In the genomic region with DNA sequence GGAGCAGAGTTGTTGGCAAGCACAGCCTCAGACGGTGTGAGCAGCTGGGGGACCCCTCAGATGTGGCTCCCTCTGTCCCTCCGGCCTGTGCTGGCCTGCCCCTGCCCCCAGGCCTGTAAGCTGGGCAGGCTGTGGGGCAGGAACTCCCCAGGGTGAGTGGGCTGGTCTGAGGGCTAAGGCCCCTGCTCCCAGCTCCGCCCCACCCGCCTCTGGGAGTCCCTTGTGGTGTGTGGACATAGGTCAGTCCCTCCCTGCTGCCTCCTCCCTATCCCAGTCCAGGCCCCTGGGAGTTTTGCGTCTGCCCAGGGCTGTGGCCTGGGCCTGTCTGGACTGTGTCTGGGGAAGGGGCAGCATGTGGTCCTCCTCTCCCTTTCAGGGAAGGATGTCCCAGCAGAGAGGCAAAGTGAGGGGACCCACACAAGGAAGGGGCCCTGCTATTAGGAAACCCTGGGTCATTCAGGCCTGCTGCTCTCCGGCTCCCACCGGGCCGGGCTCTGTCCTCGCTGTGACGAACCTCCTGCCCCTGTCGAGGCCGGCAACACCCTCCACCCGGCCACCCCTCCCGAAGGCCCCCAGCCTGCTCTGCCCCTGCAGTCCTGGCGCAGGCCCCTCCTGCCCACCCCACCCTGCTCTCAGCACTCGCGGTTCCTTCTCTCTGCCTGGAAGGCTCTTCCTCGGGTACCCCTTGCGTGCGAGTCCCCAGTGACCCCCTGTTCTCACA, we compare ENCODE assay signal across 2 cellular contexts.
TF ChIP-seq lines count a peak whose summit lies in the region.

No MANE protein-coding gene starts in this region.

TF ChIP-seq in HCT116, 20 proteins besides CTCF, POLR2A, EP300 and RAD21:
- TF ChIP-seq, protein P1, sequence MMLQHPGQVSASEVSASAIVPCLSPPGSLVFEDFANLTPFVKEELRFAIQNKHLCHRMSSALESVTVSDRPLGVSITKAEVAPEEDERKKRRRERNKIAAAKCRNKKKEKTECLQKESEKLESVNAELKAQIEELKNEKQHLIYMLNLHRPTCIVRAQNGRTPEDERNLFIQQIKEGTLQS (IDR thresholded peaks at IDR 0.05) = no peak
- no peak for TF ChIP-seq YY1 (IDR thresholded peaks at IDR 0.05; ENCODE audit: extremely low read depth, insufficient replicate concordance, low read depth, low read length)
- TF ChIP-seq CBX3 (IDR thresholded peaks at IDR 0.05; ENCODE audit: low read depth) = no peak
- TF ChIP-seq ZFX (IDR thresholded peaks at IDR 0.05) = peak; percentile 22; the same call in 1 of the 2 replicates
- TF ChIP-seq EZH2 (IDR thresholded peaks at IDR 0.05) = no peak
- TF ChIP-seq, protein P2, sequence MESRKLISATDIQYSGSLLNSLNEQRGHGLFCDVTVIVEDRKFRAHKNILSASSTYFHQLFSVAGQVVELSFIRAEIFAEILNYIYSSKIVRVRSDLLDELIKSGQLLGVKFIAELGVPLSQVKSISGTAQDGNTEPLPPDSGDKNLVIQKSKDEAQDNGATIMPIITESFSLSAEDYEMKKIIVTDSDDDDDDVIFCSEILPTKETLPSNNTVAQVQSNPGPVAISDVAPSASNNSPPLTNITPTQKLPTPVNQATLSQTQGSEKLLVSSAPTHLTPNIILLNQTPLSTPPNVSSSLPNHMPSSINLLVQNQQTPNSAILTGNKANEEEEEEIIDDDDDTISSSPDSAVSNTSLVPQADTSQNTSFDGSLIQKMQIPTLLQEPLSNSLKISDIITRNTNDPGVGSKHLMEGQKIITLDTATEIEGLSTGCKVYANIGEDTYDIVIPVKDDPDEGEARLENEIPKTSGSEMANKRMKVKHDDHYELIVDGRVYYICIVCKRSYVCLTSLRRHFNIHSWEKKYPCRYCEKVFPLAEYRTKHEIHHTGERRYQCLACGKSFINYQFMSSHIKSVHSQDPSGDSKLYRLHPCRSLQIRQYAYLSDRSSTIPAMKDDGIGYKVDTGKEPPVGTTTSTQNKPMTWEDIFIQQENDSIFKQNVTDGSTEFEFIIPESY (IDR thresholded peaks at IDR 0.05; ENCODE audit: extremely low read depth, insufficient replicate concordance, low read length) = no peak
- TF ChIP-seq CEBPB (IDR thresholded peaks at IDR 0.05; ENCODE audit: low read depth) = no peak

TF ChIP-seq in liver, 16 proteins besides CTCF, POLR2A, EP300 and RAD21:
- TF ChIP-seq NR2F2 (IDR thresholded peaks at IDR 0.05) (peak; percentile 79), JUND (IDR thresholded peaks at IDR 0.05) (no peak), HNF4A (conservative IDR thresholded peaks at IDR 0.05) (peak; percentile 69 to 78), YY1 (IDR thresholded peaks at IDR 0.05) (peak; percentile 58), FOXA2 (IDR thresholded peaks at IDR 0.05) (no peak), RXRA (IDR thresholded peaks at IDR 0.05) (peak; percentile 79), TAF1 (conservative IDR thresholded peaks at IDR 0.05) (peak; percentile 11), FOXA1 (IDR thresholded peaks at IDR 0.05) (no peak), HNF4G (IDR thresholded peaks at IDR 0.05) (peak; percentile 20), GABPA (IDR thresholded peaks at IDR 0.05 in 1 of 2, conservative IDR thresholded peaks at IDR 0.05 in 1 of 2) (peak in 1 of 2 donors; percentile 65), SP1 (IDR thresholded peaks at IDR 0.05) (peak; percentile 75), EGR1 (IDR thresholded peaks at IDR 0.05; ENCODE audit: low read depth in 2 of 2) (no peak)
- TF ChIP-seq, protein P1 (IDR thresholded peaks at IDR 0.05) = no peak
- TF ChIP-seq, protein P2 (IDR thresholded peaks at IDR 0.05) = no peak
- TF ChIP-seq, protein P3, sequence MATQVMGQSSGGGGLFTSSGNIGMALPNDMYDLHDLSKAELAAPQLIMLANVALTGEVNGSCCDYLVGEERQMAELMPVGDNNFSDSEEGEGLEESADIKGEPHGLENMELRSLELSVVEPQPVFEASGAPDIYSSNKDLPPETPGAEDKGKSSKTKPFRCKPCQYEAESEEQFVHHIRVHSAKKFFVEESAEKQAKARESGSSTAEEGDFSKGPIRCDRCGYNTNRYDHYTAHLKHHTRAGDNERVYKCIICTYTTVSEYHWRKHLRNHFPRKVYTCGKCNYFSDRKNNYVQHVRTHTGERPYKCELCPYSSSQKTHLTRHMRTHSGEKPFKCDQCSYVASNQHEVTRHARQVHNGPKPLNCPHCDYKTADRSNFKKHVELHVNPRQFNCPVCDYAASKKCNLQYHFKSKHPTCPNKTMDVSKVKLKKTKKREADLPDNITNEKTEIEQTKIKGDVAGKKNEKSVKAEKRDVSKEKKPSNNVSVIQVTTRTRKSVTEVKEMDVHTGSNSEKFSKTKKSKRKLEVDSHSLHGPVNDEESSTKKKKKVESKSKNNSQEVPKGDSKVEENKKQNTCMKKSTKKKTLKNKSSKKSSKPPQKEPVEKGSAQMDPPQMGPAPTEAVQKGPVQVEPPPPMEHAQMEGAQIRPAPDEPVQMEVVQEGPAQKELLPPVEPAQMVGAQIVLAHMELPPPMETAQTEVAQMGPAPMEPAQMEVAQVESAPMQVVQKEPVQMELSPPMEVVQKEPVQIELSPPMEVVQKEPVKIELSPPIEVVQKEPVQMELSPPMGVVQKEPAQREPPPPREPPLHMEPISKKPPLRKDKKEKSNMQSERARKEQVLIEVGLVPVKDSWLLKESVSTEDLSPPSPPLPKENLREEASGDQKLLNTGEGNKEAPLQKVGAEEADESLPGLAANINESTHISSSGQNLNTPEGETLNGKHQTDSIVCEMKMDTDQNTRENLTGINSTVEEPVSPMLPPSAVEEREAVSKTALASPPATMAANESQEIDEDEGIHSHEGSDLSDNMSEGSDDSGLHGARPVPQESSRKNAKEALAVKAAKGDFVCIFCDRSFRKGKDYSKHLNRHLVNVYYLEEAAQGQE (IDR thresholded peaks at IDR 0.05) = peak; percentile 62
- TF ChIP-seq, protein P4, sequence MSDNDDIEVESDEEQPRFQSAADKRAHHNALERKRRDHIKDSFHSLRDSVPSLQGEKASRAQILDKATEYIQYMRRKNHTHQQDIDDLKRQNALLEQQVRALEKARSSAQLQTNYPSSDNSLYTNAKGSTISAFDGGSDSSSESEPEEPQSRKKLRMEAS (IDR thresholded peaks at IDR 0.05) = peak; percentile 53
